ENCODE assay signal across 2 cellular contexts in the genomic region with DNA sequence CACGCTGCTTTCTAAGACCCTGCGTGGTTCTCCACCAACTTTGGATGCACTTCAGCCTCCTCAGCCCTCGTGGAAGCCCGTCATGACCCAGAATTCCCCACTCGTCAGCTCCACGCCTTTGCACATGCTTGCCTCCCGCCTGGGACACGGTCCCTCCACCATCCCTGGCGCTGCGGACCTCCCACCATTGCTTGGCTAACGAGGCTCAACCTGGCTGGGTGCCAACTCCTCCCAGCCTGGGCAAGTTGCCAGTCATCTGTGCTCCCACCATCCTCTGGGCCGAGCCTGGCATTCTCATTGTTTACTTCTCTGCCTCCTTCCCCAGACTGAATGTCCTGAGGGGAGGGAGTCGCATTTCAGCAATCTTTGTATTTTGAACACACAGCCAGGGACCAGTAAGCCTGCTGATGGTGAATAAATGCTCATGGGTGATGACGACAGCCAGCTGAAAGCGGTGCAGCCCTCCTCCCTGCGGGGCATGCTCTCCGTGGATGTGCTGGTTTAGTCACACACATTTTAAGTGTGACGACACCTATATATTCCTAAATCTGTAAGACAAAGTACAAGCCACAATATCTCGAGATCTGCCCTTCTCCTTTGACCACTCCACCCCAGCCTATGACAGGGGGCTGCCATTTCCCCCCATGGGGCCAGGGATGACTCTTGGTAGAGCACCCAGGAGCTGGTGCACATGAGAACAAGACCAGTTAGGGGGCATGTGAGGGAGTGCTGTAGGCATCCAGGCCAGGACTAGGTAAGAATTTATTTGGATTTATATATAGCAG.
A peak's percentile ranks its signal among the peaks of the same experiment; 100 is the strongest.
TF ChIP-seq lines count a peak whose summit lies in the region.

No MANE protein-coding gene starts in this region.

TF ChIP-seq in GM23338, 12 proteins besides CTCF, POLR2A, EP300 and RAD21 (continued from another document):
- TF ChIP-seq, protein P1, sequence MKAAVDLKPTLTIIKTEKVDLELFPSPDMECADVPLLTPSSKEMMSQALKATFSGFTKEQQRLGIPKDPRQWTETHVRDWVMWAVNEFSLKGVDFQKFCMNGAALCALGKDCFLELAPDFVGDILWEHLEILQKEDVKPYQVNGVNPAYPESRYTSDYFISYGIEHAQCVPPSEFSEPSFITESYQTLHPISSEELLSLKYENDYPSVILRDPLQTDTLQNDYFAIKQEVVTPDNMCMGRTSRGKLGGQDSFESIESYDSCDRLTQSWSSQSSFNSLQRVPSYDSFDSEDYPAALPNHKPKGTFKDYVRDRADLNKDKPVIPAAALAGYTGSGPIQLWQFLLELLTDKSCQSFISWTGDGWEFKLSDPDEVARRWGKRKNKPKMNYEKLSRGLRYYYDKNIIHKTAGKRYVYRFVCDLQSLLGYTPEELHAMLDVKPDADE (IDR thresholded peaks at IDR 0.05), result no peak
- no peak for TF ChIP-seq ZNF114 (CRISPR knock-in tag; IDR thresholded peaks at IDR 0.05)
- TF ChIP-seq, protein P2, sequence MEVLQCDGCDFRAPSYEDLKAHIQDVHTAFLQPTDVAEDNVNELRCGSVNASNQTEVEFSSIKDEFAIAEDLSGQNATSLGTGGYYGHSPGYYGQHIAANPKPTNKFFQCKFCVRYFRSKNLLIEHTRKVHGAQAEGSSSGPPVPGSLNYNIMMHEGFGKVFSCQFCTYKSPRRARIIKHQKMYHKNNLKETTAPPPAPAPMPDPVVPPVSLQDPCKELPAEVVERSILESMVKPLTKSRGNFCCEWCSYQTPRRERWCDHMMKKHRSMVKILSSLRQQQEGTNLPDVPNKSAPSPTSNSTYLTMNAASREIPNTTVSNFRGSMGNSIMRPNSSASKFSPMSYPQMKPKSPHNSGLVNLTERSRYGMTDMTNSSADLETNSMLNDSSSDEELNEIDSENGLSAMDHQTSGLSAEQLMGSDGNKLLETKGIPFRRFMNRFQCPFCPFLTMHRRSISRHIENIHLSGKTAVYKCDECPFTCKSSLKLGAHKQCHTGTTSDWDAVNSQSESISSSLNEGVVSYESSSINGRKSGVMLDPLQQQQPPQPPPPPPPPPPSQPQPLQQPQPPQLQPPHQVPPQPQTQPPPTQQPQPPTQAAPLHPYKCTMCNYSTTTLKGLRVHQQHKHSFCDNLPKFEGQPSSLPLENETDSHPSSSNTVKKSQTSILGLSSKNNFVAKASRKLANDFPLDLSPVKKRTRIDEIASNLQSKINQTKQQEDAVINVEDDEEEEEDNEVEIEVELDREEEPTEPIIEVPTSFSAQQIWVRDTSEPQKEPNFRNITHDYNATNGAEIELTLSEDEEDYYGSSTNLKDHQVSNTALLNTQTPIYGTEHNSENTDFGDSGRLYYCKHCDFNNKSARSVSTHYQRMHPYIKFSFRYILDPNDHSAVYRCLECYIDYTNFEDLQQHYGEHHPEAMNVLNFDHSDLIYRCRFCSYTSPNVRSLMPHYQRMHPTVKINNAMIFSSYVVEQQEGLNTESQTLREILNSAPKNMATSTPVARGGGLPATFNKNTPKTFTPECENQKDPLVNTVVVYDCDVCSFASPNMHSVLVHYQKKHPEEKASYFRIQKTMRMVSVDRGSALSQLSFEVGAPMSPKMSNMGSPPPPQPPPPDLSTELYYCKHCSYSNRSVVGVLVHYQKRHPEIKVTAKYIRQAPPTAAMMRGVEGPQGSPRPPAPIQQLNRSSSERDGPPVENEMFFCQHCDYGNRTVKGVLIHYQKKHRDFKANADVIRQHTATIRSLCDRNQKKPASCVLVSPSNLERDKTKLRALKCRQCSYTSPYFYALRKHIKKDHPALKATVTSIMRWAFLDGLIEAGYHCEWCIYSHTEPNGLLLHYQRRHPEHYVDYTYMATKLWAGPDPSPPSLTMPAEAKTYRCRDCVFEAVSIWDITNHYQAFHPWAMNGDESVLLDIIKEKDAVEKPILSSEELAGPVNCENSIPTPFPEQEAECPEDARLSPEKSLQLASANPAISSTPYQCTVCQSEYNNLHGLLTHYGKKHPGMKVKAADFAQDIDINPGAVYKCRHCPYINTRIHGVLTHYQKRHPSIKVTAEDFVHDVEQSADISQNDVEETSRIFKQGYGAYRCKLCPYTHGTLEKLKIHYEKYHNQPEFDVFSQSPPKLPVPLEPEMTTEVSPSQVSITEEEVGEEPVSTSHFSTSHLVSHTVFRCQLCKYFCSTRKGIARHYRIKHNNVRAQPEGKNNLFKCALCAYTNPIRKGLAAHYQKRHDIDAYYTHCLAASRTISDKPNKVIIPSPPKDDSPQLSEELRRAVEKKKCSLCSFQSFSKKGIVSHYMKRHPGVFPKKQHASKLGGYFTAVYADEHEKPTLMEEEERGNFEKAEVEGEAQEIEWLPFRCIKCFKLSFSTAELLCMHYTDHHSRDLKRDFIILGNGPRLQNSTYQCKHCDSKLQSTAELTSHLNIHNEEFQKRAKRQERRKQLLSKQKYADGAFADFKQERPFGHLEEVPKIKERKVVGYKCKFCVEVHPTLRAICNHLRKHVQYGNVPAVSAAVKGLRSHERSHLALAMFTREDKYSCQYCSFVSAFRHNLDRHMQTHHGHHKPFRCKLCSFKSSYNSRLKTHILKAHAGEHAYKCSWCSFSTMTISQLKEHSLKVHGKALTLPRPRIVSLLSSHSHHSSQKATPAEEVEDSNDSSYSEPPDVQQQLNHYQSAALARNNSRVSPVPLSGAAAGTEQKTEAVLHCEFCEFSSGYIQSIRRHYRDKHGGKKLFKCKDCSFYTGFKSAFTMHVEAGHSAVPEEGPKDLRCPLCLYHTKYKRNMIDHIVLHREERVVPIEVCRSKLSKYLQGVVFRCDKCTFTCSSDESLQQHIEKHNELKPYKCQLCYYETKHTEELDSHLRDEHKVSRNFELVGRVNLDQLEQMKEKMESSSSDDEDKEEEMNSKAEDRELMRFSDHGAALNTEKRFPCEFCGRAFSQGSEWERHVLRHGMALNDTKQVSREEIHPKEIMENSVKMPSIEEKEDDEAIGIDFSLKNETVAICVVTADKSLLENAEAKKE (CRISPR knock-in tag; IDR thresholded peaks at IDR 0.05), result no peak

TF ChIP-seq in H1, 55 proteins besides CTCF, POLR2A, EP300 and RAD21 (continued from another document):
- TF ChIP-seq, protein P3, sequence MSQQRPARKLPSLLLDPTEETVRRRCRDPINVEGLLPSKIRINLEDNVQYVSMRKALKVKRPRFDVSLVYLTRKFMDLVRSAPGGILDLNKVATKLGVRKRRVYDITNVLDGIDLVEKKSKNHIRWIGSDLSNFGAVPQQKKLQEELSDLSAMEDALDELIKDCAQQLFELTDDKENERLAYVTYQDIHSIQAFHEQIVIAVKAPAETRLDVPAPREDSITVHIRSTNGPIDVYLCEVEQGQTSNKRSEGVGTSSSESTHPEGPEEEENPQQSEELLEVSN (IDR thresholded peaks at IDR 0.05), result peak; percentile 66; the same call in 1 of the 2 replicates
- TF ChIP-seq YY1 (IDR thresholded peaks at IDR 0.05; ENCODE audit: low read depth, low read length), result no peak
- TF ChIP-seq SIX5 (IDR thresholded peaks at IDR 0.05; ENCODE audit: low read depth, low read length), result no peak
- TF ChIP-seq, protein P4, sequence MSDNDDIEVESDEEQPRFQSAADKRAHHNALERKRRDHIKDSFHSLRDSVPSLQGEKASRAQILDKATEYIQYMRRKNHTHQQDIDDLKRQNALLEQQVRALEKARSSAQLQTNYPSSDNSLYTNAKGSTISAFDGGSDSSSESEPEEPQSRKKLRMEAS (IDR thresholded peaks at IDR 0.05), result 0 out of 2 replicates have a peak, but pooled peaks have one; percentile 28
